ENCODE assay signal across 6 cellular contexts in genomic region chr11:504994-505344, GRCh38. TPM values are rescaled to one million over a fixed set of nuclear protein-coding genes. Genes with fewer than 3 reads are reported as not detected.
DNase-seq lines count a peak whose midpoint lies in the region; ATAC-seq and TF ChIP-seq lines count a peak whose summit lies in the region.

No MANE protein-coding gene starts in this region.

- H3K27ac Mint-ChIP-seq in T-helper 2 cell treated with Interferon-gamma antibody and Interleukin-4, amounts not matched to agents 5 μg/mL and 100 μg/mL, for 36 hours, result peak overlapping the region; percentile 100

- H3K36me3 ChIP-seq in duodenal mucosa (ENCODE audit: control insufficient read depth in 1 of 2, insufficient read depth in 2 of 2, low read length in 2 of 2), result peaks cover 7 to 27% of the 10 kb centered on the region in 2 donors
- H3K36me3 ChIP-seq in stomach, result peaks cover 19 to 34% (median 34%) of the 10 kb centered on the region in 4 donors

- 61 to 66% (median 65%) methylated on average over 7 of the region's 7 CpGs for WGBS in stomach, 5 donors

- H3K9me3 ChIP-seq in duodenal mucosa (ENCODE audit: control insufficient read depth in 1 of 2, low read length in 2 of 2) (no peaks in the 10 kb centered on the region), stomach (no peaks in the 10 kb centered on the region)

- no peak for ATAC-seq in GM18511 (IDR thresholded peaks at IDR 0.05; ENCODE audit: unreplicated experiment)

- intact Hi-C loops in stomach (cut with DNase I; ENCODE audit: low total_unique reads), result no loop called here

- H3K4me3 ChIP-seq in duodenal mucosa (ENCODE audit: low read depth in 1 of 2, low read length in 2 of 2), result peak overlapping the region; percentile 58 to 65
- H3K4me3 ChIP-seq in stomach, result peak overlapping the region; percentile 48 to 88 (median 58)

- H3K9me3 Mint-ChIP-seq in T-helper 2 cell treated with Interferon-gamma antibody and Interleukin-4, amounts not matched to agents 5 μg/mL and 100 μg/mL, for 36 hours, result no peaks in the 10 kb centered on the region

- no peak for TF ChIP-seq CTCF in stomach (IDR thresholded peaks at IDR 0.05)

- peak overlapping the region; percentile 43 to 49 for H3K9ac ChIP-seq in duodenal mucosa (ENCODE audit: low read depth in 1 of 2, low read length in 2 of 2)

- H3K4me3 Mint-ChIP-seq in T-helper 2 cell treated with Interferon-gamma antibody and Interleukin-4, amounts not matched to agents 5 μg/mL and 100 μg/mL, for 36 hours, result peak overlapping the region; percentile 98

- TF ChIP-seq POLR2A in stomach (IDR thresholded peaks at IDR 0.05), result no peak

- peaks cover 22% of the 10 kb centered on the region for H3K36me3 Mint-ChIP-seq in T-helper 2 cell treated with Interferon-gamma antibody and Interleukin-4, amounts not matched to agents 5 μg/mL and 100 μg/mL, for 36 hours (ENCODE audit: low read depth)

- no peak for TF ChIP-seq EP300 in stomach (IDR thresholded peaks at IDR 0.05)

- no peak for DNase-seq in T-helper 2 cell treated with Interferon-gamma antibody and Interleukin-4, amounts not matched to agents 5 μg/mL and 100 μg/mL, for 36 hours (ENCODE audit: low spot score)
- DNase-seq in T-helper 2 cell (no peak), stomach (no peak), kidney glomerular epithelial cell (lab: John Stamatoyannopoulos, UW) (no peak)

- no peak overlapping the region for H3K27ac ChIP-seq in duodenal mucosa (ENCODE audit: low read depth, low read length)
- H3K27ac ChIP-seq in stomach, result peak overlapping the region in 4 of 5 donors; percentile 70 to 100 (median 98)

- no peaks in the 10 kb centered on the region for H3K27me3 ChIP-seq in duodenal mucosa (ENCODE audit: control insufficient read depth in 1 of 2, insufficient read depth in 2 of 2, low read length in 2 of 2)
- H3K27me3 ChIP-seq in stomach, result no peaks in the 10 kb centered on the region

- peaks cover 23% of the 10 kb centered on the region for H3K4me1 Mint-ChIP-seq in T-helper 2 cell treated with Interferon-gamma antibody and Interleukin-4, amounts not matched to agents 5 μg/mL and 100 μg/mL, for 36 hours (ENCODE audit: low read depth)

- no peaks in the 10 kb centered on the region for H3K27me3 Mint-ChIP-seq in T-helper 2 cell treated with Interferon-gamma antibody and Interleukin-4, amounts not matched to agents 5 μg/mL and 100 μg/mL, for 36 hours (ENCODE audit: low read depth)

- H3K4me1 ChIP-seq in duodenal mucosa (ENCODE audit: control insufficient read depth in 1 of 2, insufficient read depth in 2 of 2, low read length in 2 of 2) (peaks cover 21 to 28% of the 10 kb centered on the region in 2 donors), stomach (peaks cover 35 to 62% (median 55%) of the 10 kb centered on the region in 4 donors)

RNA-seq across cellular contexts. Expression of gene RNH1, which starts 2.1 kb away (rescaled TPM):
- total RNA-seq in stomach, result 100 to 1,000 TPM in 4 of 5 donors, 10 to 100 TPM in 1; 61.3 to 260 (median 137) TPM
- polyA plus RNA-seq in stomach, result 100 to 1,000 TPM in 2 of 3 donors, 10 to 100 TPM in 1; 95.3 to 149 (median 106) TPM

RNA-seq across cellular contexts. Expression of gene HRAS, which starts 30.4 kb away (rescaled TPM):
- total RNA-seq in stomach, result 10 to 100 TPM; 14.2 to 87.5 (median 21.6) TPM
- polyA plus RNA-seq in stomach, result 100 to 1,000 TPM; 108 to 181 (median 131) TPM

RNA-seq across cellular contexts. Expression of gene LRRC56, which starts 32.4 kb away (rescaled TPM):
- 1 to 10 TPM in 3 of 5 donors, under 1 TPM in 1, not detected in 1; 0.18 to 8.1 (median 3.3) TPM for total RNA-seq in stomach
- polyA plus RNA-seq in stomach, result 1 to 10 TPM; 2.1 to 2.9 (median 2.9) TPM

RNA-seq across cellular contexts. Expression of gene PTDSS2, which starts 54.9 kb away (rescaled TPM):
- 100 to 1,000 TPM in 2 of 5 donors, 10 to 100 TPM in 3; 16.5 to 264 (median 59.0) TPM for total RNA-seq in stomach
- 10 to 100 TPM; 11.6 to 24.3 (median 22.3) TPM for polyA plus RNA-seq in stomach

RNA-seq across cellular contexts. Expression of gene LMNTD2, which starts 55.6 kb away (rescaled TPM):
- 10 to 100 TPM in 3 of 5 donors, 1 to 10 TPM in 1, under 1 TPM in 1; 0.55 to 92.7 (median 12.8) TPM for total RNA-seq in stomach
- 1 to 10 TPM; 6.3 to 9.2 (median 7.2) TPM for polyA plus RNA-seq in stomach
